ENCODE assay signal across 3 cellular contexts in genomic region chr15:32481683-32482082, GRCh38. TPM values are rescaled to one million over a fixed set of nuclear protein-coding genes. Genes with fewer than 3 reads are reported as not detected.
"Had no signal": no experiment of that assay in that cellular context is flagged by ENCODE, and none has a peak within 500 bp of the region (broad histone marks: within the 10 kb centered on the region; RNA-seq: fewer than 3 reads in every experiment).

No MANE protein-coding gene starts in this region.

RNA-seq across cellular contexts. Expression of gene GOLGA8O, which starts 26.2 kb away (rescaled TPM):
- total RNA-seq: activated CD4-positive, alpha-beta memory T cell treated with anti-CD3 and anti-CD28 coated beads for 36 hours; body of pancreas had no signal
- polyA plus RNA-seq: cardiac muscle cell had no signal
